20 cellular contexts compared by ENCODE assay signal in genomic region chr20:4905612-4906011, GRCh38.
A peak's percentile ranks its signal among the peaks of the same experiment; 100 is the strongest.
DNase-seq lines count a peak whose midpoint lies in the region; ATAC-seq and TF ChIP-seq lines count a peak whose summit lies in the region.
"Had no signal": no experiment of that assay in that cellular context is flagged by ENCODE, and none has a peak within 500 bp of the region (broad histone marks: within the 10 kb centered on the region; RNA-seq: fewer than 3 reads in every experiment).

No MANE protein-coding gene starts in this region.

- intact Hi-C loops in PC-3 (cut with micrococcal nuclease): no loop called here

- no peaks in the 10 kb centered on the region for H3K27me3 ChIP-seq in PC-3 (ENCODE audit: low read length)
- no peaks in the 10 kb centered on the region for H3K27me3 ChIP-seq in adipocyte (replicated peaks; ENCODE audit: control insufficient read depth, insufficient read depth, low read length)

- CTCF ChIA-PET in PC-3 (lab: Charles Lee): no interaction called here

- H3K27ac ChIP-seq in PC-3 (ENCODE audit: low read length): no peak overlapping the region
- H3K27ac ChIP-seq: 22Rv1, HL-60 had no signal

- H3K4me1 Mint-ChIP-seq in mesothelial cell of epicardium: peaks cover 26% of the 10 kb centered on the region
- H3K4me1 Mint-ChIP-seq: CD14-positive monocyte had no signal

- H2AFZ ChIP-seq in PC-3 (ENCODE audit: low read length): no peak overlapping the region

- H3K9me3 Mint-ChIP-seq in mesothelial cell of epicardium: peaks cover 7% of the 10 kb centered on the region
- H3K9me3 Mint-ChIP-seq: HFFc6 had no signal

- H3K36me3 ChIP-seq in PC-3 (ENCODE audit: low read depth, low read length) (0 out of 2 replicates have a peak, but pooled peaks cover 7% of the 10 kb centered on the region), adipocyte (ENCODE audit: control insufficient read depth, insufficient read depth, low read length, severe bottlenecking) (peaks cover 3% of the 10 kb centered on the region)

- H3K9ac ChIP-seq in PC-3 (ENCODE audit: low read length): no peak overlapping the region
- no peak overlapping the region for H3K9ac ChIP-seq in adipocyte (ENCODE audit: low read length)

- H3K9me2 ChIP-seq in PC-3 (replicated peaks; ENCODE audit: low read length): no peaks in the 10 kb centered on the region

- H3K4me2 ChIP-seq in PC-3 (ENCODE audit: low read length): no peak overlapping the region

- H3K4me1 ChIP-seq in PC-3 (ENCODE audit: insufficient read depth, low read length) (peaks cover 5% of the 10 kb centered on the region; the same call in 1 of the 2 replicates), adipocyte (ENCODE audit: control insufficient read depth, insufficient read depth, low read length) (no peaks in the 10 kb centered on the region)

- H4K20me1 ChIP-seq in PC-3 (ENCODE audit: low read length): no peaks in the 10 kb centered on the region

- BruUV-seq in PC-3 (replicated peaks; lab: Mats Ljungman, UMichigan): no TSS peak

- peak overlapping the region; percentile 22 for H3K27ac Mint-ChIP-seq in mesothelial cell of epicardium
- H3K27ac Mint-ChIP-seq: CD14-positive monocyte, HFFc6 had no signal

- no peaks in the 10 kb centered on the region for H3K27me3 Mint-ChIP-seq in mesothelial cell of epicardium (ENCODE audit: low read depth)

- peaks cover 25% of the 10 kb centered on the region for H3K36me3 Mint-ChIP-seq in mesothelial cell of epicardium

- ATAC-seq in PC-3: no peak

- H3K4me3 Mint-ChIP-seq in mesothelial cell of epicardium: no peak overlapping the region
- H3K4me3 Mint-ChIP-seq: CD14-positive monocyte, HFFc6 had no signal

- TF ChIP-seq CTCF in PC-3 (conservative IDR thresholded peaks at IDR 0.05; ENCODE audit: low read depth, low read length): no peak
- TF ChIP-seq CTCF in mesothelial cell of epicardium (IDR thresholded peaks at IDR 0.05; ENCODE audit: unreplicated experiment): no peak

- H3K9me3 ChIP-seq in PC-3 (ENCODE audit: low read length): no peaks in the 10 kb centered on the region
- H3K9me3 ChIP-seq in adipocyte (ENCODE audit: control insufficient read depth, low read length): no peaks in the 10 kb centered on the region

- POLR2A ChIA-PET in PC-3 (lab: Charles Lee; ENCODE audit: unreplicated experiment): no interaction called here

- H3F3A ChIP-seq in PC-3 (ENCODE audit: low read length, unreplicated experiment): no peaks in the 10 kb centered on the region

- DNase-seq in NCI-H1092 treated with DMSO at 0.1 percent for 48 hours (lab: John Stamatoyannopoulos, UW): peak; percentile 3
- no peak for DNase-seq in NCI-H1092 (lab: John Stamatoyannopoulos, UW)
- DNase-seq in PC-3: peak; percentile 12
- DNase-seq in adipocyte (ENCODE audit: low read depth): peak; percentile 44
- DNase-seq in mesothelial cell of epicardium (ENCODE audit: low spot score in 2 of 2, unreplicated experiment in 2 of 2): no peak
- DNase-seq in NCI-H1417 treated with DMSO at 0.1 percent for 48 hours (lab: John Stamatoyannopoulos, UW): no peak
- DNase-seq in DMS 273 (lab: John Stamatoyannopoulos, UW; ENCODE audit: unreplicated experiment): no peak
- DNase-seq in stimulated activated CD4-positive, alpha-beta T cell treated with anti-CD3 and anti-CD28 coated beads, Interleukin-12 subunit alpha, Interleukin-12 subunit beta, amount 100 ng/mL, for 4 hours: no peak
- DNase-seq: H7, HFFc6, NCI-H1105 treated with DMSO at 0.1 percent for 48 hours, NCI-H1694 treated with DMSO at 0.1 percent for 48 hours, NCI-H2171, NCI-H526, RPMI8226, SIG-M5, SW 1271 had no signal

- H3K79me2 ChIP-seq in PC-3 (ENCODE audit: low read length): no peaks in the 10 kb centered on the region

- no peak overlapping the region for H3K4me3 ChIP-seq in PC-3 (ENCODE audit: low read length)
- H3K4me3 ChIP-seq in adipocyte (ENCODE audit: low read length): no peak overlapping the region

Comparison
In these comparisons a context has a peak if more than half of its experiments do, and no peak if none do; other contexts are left out.
1. DNase-seq: peak in NCI-H1092 treated with DMSO at 0.1 percent for 48 hours (single experiment), PC-3 (single experiment) and adipocyte (single experiment); none in NCI-H1092 (single experiment), mesothelial cell of epicardium (0 of 2), NCI-H1417 treated with DMSO at 0.1 percent for 48 hours (single experiment), DMS 273 (single experiment) and stimulated activated CD4-positive, alpha-beta T cell treated with anti-CD3 and anti-CD28 coated beads, Interleukin-12 subunit alpha, Interleukin-12 subunit beta, amount 100 ng/mL, for 4 hours (single experiment).